In the genomic region with DNA sequence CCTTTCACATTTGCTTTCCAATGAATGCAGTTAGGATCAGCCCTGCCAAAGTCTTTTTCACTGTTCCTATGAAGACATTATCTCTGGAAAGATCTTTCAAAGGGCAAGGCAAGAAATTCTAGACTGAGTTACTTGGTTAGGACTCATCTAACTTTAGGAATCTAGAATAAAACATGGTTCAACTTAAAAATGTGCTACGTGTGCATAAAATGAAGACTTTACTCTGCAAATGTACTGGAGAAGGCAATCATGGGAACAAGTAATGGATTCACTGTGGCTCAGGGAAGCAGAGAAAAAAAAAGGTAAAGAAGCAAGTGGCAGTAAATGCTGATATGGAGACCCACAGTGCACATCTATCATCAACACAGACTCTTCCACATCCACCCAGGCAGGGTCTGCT, we compare ENCODE assay signal across 4 cellular contexts.
A peak's percentile ranks its signal among the peaks of the same experiment; 100 is the strongest.
TF ChIP-seq lines count a peak whose summit lies in the region.

No MANE protein-coding gene starts in this region.

TF ChIP-seq in HepG2, 621 proteins besides CTCF, POLR2A, EP300 and RAD21:
- TF ChIP-seq CREB1 (IDR thresholded peaks at IDR 0.05) (no peak), CREB1 (CRISPR knock-in tag; IDR thresholded peaks at IDR 0.05) (no peak), EZH2 (conservative IDR thresholded peaks at IDR 0.05; ENCODE audit: low read depth, low read length) (no peak), ZNF101 (CRISPR knock-in tag; IDR thresholded peaks at IDR 0.05; ENCODE audit: borderline replicate concordance, low read depth) (no peak), ZNF546 (CRISPR knock-in tag; conservative IDR thresholded peaks at IDR 0.05) (no peak), ZNF430 (CRISPR knock-in tag; IDR thresholded peaks at IDR 0.05) (no peak), POLR2G (IDR thresholded peaks at IDR 0.05; ENCODE audit: low read depth, low read length) (no peak), MAFK (conservative IDR thresholded peaks at IDR 0.05 in 1 of 2, IDR thresholded peaks at IDR 0.05 in 1 of 2; ENCODE audit: low read length in 2 of 2) (peak; percentile 71 to 83), MAFF (IDR thresholded peaks at IDR 0.05; ENCODE audit: low read depth, low read length) (peak; percentile 73)
- TF ChIP-seq, protein P1, sequence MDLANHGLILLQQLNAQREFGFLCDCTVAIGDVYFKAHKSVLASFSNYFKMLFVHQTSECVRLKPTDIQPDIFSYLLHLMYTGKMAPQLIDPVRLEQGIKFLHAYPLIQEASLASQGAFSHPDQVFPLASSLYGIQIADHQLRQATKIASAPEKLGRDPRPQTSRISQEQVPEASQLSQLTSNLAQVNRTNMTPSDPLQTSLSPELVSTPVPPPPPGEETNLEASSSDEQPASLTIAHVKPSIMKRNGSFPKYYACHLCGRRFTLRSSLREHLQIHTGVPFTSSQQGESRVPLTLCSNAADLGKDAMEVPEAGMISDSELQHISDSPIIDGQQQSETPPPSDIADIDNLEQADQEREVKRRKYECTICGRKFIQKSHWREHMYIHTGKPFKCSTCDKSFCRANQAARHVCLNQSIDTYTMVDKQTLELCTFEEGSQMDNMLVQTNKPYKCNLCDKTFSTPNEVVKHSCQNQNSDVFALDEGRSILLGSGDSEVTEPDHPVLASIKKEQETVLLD (CRISPR knock-in tag; IDR thresholded peaks at IDR 0.05; ENCODE audit: low read depth) = no peak

TF ChIP-seq in A549, 52 proteins besides CTCF, POLR2A, EP300 and RAD21:
- no peak for TF ChIP-seq PHF8 (IDR thresholded peaks at IDR 0.05; ENCODE audit: borderline replicate concordance, low read depth)
- TF ChIP-seq CEBPB (IDR thresholded peaks at IDR 0.05) = no peak
- no peak for TF ChIP-seq CBX8 (IDR thresholded peaks at IDR 0.05)
- no peak for TF ChIP-seq GATA3 (IDR thresholded peaks at IDR 0.05; ENCODE audit: borderline replicate concordance)
- TF ChIP-seq MAFK (IDR thresholded peaks at IDR 0.05; ENCODE audit: partially characterized antibody) = peak; percentile 74
- TF ChIP-seq FOSL2 (IDR thresholded peaks at IDR 0.05) = no peak
- no peak for TF ChIP-seq FOSL2 (CRISPR knock-in tag; IDR thresholded peaks at IDR 0.05)
- no peak for TF ChIP-seq KDM1A (IDR thresholded peaks at IDR 0.05; ENCODE audit: low read depth)
- no peak for TF ChIP-seq NFE2L2 (conservative IDR thresholded peaks at IDR 0.05; ENCODE audit: low read length)
- no peak for TF ChIP-seq E2F6 (IDR thresholded peaks at IDR 0.05; ENCODE audit: borderline replicate concordance, low read depth)

TF ChIP-seq in IMR-90, 13 proteins besides CTCF, POLR2A, EP300 and RAD21:
- TF ChIP-seq CEBPB (IDR thresholded peaks at IDR 0.05; ENCODE audit: low read depth, low read length) (no peak), MAFK (IDR thresholded peaks at IDR 0.05; ENCODE audit: low read depth, low read length) (peak; percentile 78), SMC3 (IDR thresholded peaks at IDR 0.05; ENCODE audit: low read depth, low read length) (no peak), MXI1 (IDR thresholded peaks at IDR 0.05; ENCODE audit: borderline replicate concordance, low read depth, low read length) (no peak), RFX5 (IDR thresholded peaks at IDR 0.05; ENCODE audit: low read depth, low read length) (no peak)
- TF ChIP-seq, protein P2, sequence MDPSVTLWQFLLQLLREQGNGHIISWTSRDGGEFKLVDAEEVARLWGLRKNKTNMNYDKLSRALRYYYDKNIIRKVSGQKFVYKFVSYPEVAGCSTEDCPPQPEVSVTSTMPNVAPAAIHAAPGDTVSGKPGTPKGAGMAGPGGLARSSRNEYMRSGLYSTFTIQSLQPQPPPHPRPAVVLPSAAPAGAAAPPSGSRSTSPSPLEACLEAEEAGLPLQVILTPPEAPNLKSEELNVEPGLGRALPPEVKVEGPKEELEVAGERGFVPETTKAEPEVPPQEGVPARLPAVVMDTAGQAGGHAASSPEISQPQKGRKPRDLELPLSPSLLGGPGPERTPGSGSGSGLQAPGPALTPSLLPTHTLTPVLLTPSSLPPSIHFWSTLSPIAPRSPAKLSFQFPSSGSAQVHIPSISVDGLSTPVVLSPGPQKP (IDR thresholded peaks at IDR 0.05; ENCODE audit: borderline replicate concordance, low read depth, low read length) = no peak
- TF ChIP-seq, protein P3, sequence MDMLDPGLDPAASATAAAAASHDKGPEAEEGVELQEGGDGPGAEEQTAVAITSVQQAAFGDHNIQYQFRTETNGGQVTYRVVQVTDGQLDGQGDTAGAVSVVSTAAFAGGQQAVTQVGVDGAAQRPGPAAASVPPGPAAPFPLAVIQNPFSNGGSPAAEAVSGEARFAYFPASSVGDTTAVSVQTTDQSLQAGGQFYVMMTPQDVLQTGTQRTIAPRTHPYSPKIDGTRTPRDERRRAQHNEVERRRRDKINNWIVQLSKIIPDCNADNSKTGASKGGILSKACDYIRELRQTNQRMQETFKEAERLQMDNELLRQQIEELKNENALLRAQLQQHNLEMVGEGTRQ (IDR thresholded peaks at IDR 0.05; ENCODE audit: low read depth, low read length) = no peak
TF ChIP-seq in IMR-90: peak in this region for 1.

TF ChIP-seq in K562, 482 proteins besides CTCF, POLR2A, EP300 and RAD21 (continues in another document):
- no peak for TF ChIP-seq ZNF253 (CRISPR knock-in tag; conservative IDR thresholded peaks at IDR 0.05)
- no peak for TF ChIP-seq EWSR1 (IDR thresholded peaks at IDR 0.05; ENCODE audit: borderline replicate concordance, low read depth, partially characterized antibody)
- no peak for TF ChIP-seq TFE3 (CRISPR knock-in tag; IDR thresholded peaks at IDR 0.05)
- TF ChIP-seq ZNF592 (IDR thresholded peaks at IDR 0.05) = no peak
- TF ChIP-seq, protein P1 (IDR thresholded peaks at IDR 0.05) = no peak
- TF ChIP-seq COPS2 (conservative IDR thresholded peaks at IDR 0.05) = no peak
- TF ChIP-seq MAFF (IDR thresholded peaks at IDR 0.05; ENCODE audit: low read length) = peak; percentile 70
- no peak for TF ChIP-seq NCOA4 (IDR thresholded peaks at IDR 0.05; ENCODE audit: partially characterized antibody)
- no peak for TF ChIP-seq HDAC6 (IDR thresholded peaks at IDR 0.05; ENCODE audit: low read depth, low read length)
- TF ChIP-seq KDM5B (IDR thresholded peaks at IDR 0.05; ENCODE audit: insufficient replicate concordance, low read depth, low read length) = no peak
- TF ChIP-seq NFE2 (IDR thresholded peaks at IDR 0.05; ENCODE audit: low read depth) = no peak
- peak; percentile 47 for TF ChIP-seq MAFK (IDR thresholded peaks at IDR 0.05; ENCODE audit: low read length)
- no peak for TF ChIP-seq GATA2 (CRISPR knock-in tag; IDR thresholded peaks at IDR 0.05)
- TF ChIP-seq ZNF280B (CRISPR knock-in tag; IDR thresholded peaks at IDR 0.05) = no peak
- TF ChIP-seq, protein P4, sequence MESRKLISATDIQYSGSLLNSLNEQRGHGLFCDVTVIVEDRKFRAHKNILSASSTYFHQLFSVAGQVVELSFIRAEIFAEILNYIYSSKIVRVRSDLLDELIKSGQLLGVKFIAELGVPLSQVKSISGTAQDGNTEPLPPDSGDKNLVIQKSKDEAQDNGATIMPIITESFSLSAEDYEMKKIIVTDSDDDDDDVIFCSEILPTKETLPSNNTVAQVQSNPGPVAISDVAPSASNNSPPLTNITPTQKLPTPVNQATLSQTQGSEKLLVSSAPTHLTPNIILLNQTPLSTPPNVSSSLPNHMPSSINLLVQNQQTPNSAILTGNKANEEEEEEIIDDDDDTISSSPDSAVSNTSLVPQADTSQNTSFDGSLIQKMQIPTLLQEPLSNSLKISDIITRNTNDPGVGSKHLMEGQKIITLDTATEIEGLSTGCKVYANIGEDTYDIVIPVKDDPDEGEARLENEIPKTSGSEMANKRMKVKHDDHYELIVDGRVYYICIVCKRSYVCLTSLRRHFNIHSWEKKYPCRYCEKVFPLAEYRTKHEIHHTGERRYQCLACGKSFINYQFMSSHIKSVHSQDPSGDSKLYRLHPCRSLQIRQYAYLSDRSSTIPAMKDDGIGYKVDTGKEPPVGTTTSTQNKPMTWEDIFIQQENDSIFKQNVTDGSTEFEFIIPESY (CRISPR knock-in tag; IDR thresholded peaks at IDR 0.05) = no peak
- TF ChIP-seq DEAF1 (CRISPR knock-in tag; IDR thresholded peaks at IDR 0.05) = no peak
- no peak for TF ChIP-seq ZNF655 (CRISPR knock-in tag; IDR thresholded peaks at IDR 0.05)
- no peak for TF ChIP-seq ZNF766 (CRISPR knock-in tag; conservative IDR thresholded peaks at IDR 0.05)
- no peak for TF ChIP-seq ERF (CRISPR knock-in tag; IDR thresholded peaks at IDR 0.05)
- no peak for TF ChIP-seq HMGN3 (IDR thresholded peaks at IDR 0.05; ENCODE audit: borderline replicate concordance, extremely low read depth, insufficient read length, low read depth, low read length)
